In the genomic region with DNA sequence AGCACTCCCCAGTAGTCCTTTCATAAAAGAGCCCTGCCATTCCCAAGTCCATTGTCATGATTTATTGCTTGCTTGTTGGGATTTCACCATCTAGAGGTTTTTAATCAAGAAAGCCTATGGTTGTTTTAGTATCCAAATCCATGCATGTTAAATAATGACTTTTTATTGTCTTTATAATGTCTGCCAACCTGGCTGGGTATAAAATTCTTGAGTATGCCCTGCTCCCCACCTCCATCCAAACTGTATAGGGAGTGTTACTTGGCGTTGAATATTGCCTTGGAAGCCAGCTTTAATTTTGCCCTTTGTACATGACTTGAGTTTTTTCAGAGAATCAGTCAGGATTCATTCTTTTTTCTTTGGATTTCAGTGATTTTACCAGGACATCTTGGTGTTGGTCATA, we compare ENCODE assay signal across 6 cellular contexts.
"Had no signal": no experiment of that assay in that cellular context is flagged by ENCODE, and none has a peak within 500 bp of the region (broad histone marks: within the 10 kb centered on the region; RNA-seq: fewer than 3 reads in every experiment).

No MANE protein-coding gene starts in this region.

- H3K9ac ChIP-seq: KMS-11 had no signal

- FAIRE-seq: HTR-8/SVneo had no signal

- H3K27ac ChIP-seq: HL-60, KMS-11 had no signal

- H3K4me2 ChIP-seq: KMS-11 had no signal

- DNase-seq: IMR-90, KBM-7, KG1 had no signal
